ENCODE assay signal across 8 cellular contexts in genomic region chr1:16365146-16365498, GRCh38. TPM values are rescaled to one million over a fixed set of nuclear protein-coding genes. Genes with fewer than 3 reads are reported as not detected.
A peak's percentile ranks its signal among the peaks of the same experiment; 100 is the strongest.
DNase-seq lines count a peak whose midpoint lies in the region; ATAC-seq and TF ChIP-seq lines count a peak whose summit lies in the region.
"Not testable (repeated sequence)": the region's sequence is repeated elsewhere in the genome, so short reads cannot be mapped to it uniquely, and the experiment has no call there.

No MANE protein-coding gene starts in this region.

- H3K4me1 Mint-ChIP-seq in CD4-positive, alpha-beta T cell (ENCODE audit: low read depth): peaks cover 33% of the 10 kb centered on the region
- H3K4me1 Mint-ChIP-seq in activated CD8-positive, alpha-beta T cell treated with anti-CD3 and anti-CD28 coated beads for 36 hours (ENCODE audit: low read depth): peaks cover 25% of the 10 kb centered on the region
- peaks cover 25 to 30% of the 10 kb centered on the region in 2 donors for H3K4me1 Mint-ChIP-seq in natural killer cell treated with Interleukin-12 subunit alpha and Interleukin-12 subunit beta and Interleukin-15 and Interleukin-18, amount 100 ng/mL, for 72 hours (ENCODE audit: low read depth in 2 of 2)

- not testable (repeated sequence) for H3K9me3 Mint-ChIP-seq in CD4-positive, alpha-beta T cell; activated CD8-positive, alpha-beta T cell treated with anti-CD3 and anti-CD28 coated beads for 36 hours; natural killer cell treated with Interleukin-12 subunit alpha and Interleukin-12 subunit beta and Interleukin-15 and Interleukin-18, amount 100 ng/mL, for 72 hours

- POLR2A ChIA-PET in CD4-positive, alpha-beta T cell (lab: Charles Lee): interaction anchor here (0.5 to 3.1 kb wide), 3 partner anchors 13 to 286 kb away, joined by 3 to 37 read pairs (median 8); partner anchors contain the start of genes FBXO42 and NECAP2
- POLR2A ChIA-PET in activated CD8-positive, alpha-beta T cell treated with anti-CD3 and anti-CD28 coated beads for 36 hours (lab: Charles Lee): interaction anchor here (0.8 to 0.9 kb wide), 2 partner anchors 13 to 15 kb away, joined by 3 to 4 read pairs; no protein-coding TSS in a partner anchor

- not testable (repeated sequence) for H3K36me3 ChIP-seq in gastroesophageal sphincter; aorta (ENCODE audit: control insufficient read depth in 1 of 2, insufficient read depth in 2 of 2, low read length in 1 of 2)

- H3K9me3 ChIP-seq in CD4-positive, alpha-beta T cell (ENCODE audit: control insufficient read depth, low read length); gastroesophageal sphincter; aorta (ENCODE audit: control insufficient read depth, low read length): not testable (repeated sequence)

- H3K27ac Mint-ChIP-seq in CD4-positive, alpha-beta T cell: not testable (repeated sequence)
- H3K27ac Mint-ChIP-seq in activated CD8-positive, alpha-beta T cell treated with anti-CD3 and anti-CD28 coated beads for 36 hours: peak overlapping the region; percentile 49
- H3K27ac Mint-ChIP-seq in natural killer cell treated with Interleukin-12 subunit alpha and Interleukin-12 subunit beta and Interleukin-15 and Interleukin-18, amount 100 ng/mL, for 72 hours: peak overlapping the region; percentile 13 to 78

- not testable (repeated sequence) for TF ChIP-seq POLR2A in gastroesophageal sphincter (IDR thresholded peaks at IDR 0.05)

- H3K36me3 Mint-ChIP-seq in CD4-positive, alpha-beta T cell (ENCODE audit: low read depth): peaks cover 15% of the 10 kb centered on the region
- peaks cover 18% of the 10 kb centered on the region for H3K36me3 Mint-ChIP-seq in activated CD8-positive, alpha-beta T cell treated with anti-CD3 and anti-CD28 coated beads for 36 hours (ENCODE audit: low read depth)
- not testable (repeated sequence) for H3K36me3 Mint-ChIP-seq in natural killer cell treated with Interleukin-12 subunit alpha and Interleukin-12 subunit beta and Interleukin-15 and Interleukin-18, amount 100 ng/mL, for 72 hours

- not testable (repeated sequence) for H3K4me3 ChIP-seq in choroid plexus epithelial cell (ENCODE audit: low read depth, low read length); gastroesophageal sphincter; aorta (ENCODE audit: low read length in 2 of 2)

- H3K4me3 Mint-ChIP-seq in CD4-positive, alpha-beta T cell: peak overlapping the region; percentile 12
- not testable (repeated sequence) for H3K4me3 Mint-ChIP-seq in activated CD8-positive, alpha-beta T cell treated with anti-CD3 and anti-CD28 coated beads for 36 hours; natural killer cell treated with Interleukin-12 subunit alpha and Interleukin-12 subunit beta and Interleukin-15 and Interleukin-18, amount 100 ng/mL, for 72 hours

- TF ChIP-seq EP300 in gastroesophageal sphincter (IDR thresholded peaks at IDR 0.05): not testable (repeated sequence)

- not testable (repeated sequence) for ATAC-seq in CD4-positive, alpha-beta T cell (ENCODE audit: poor library complexity); activated CD8-positive, alpha-beta T cell treated with anti-CD3 and anti-CD28 coated beads for 36 hours; natural killer cell treated with Interleukin-12 subunit alpha and Interleukin-12 subunit beta and Interleukin-15 and Interleukin-18, amount 100 ng/mL, for 72 hours
- ATAC-seq in gastroesophageal sphincter (peak; percentile 25), aorta (ENCODE audit: low FRiP score) (peak; percentile 49)

- H3K27me3 Mint-ChIP-seq in CD4-positive, alpha-beta T cell; activated CD8-positive, alpha-beta T cell treated with anti-CD3 and anti-CD28 coated beads for 36 hours; natural killer cell treated with Interleukin-12 subunit alpha and Interleukin-12 subunit beta and Interleukin-15 and Interleukin-18, amount 100 ng/mL, for 72 hours: not testable (repeated sequence)

- not testable (repeated sequence) for DNase-seq in CD4-positive, alpha-beta T cell; activated CD8-positive, alpha-beta T cell treated with anti-CD3 and anti-CD28 coated beads for 36 hours
- DNase-seq in MV-4-11 (lab: John Stamatoyannopoulos, UW): peak; percentile 82
- peak; percentile 57 for DNase-seq in SIG-M5 treated with dmso at 0.1 percent for 504 hours (lab: John Stamatoyannopoulos, UW; ENCODE audit: unreplicated experiment)
- DNase-seq in choroid plexus epithelial cell (ENCODE audit: low read depth): peak; percentile 80
- DNase-seq in natural killer cell treated with Interleukin-12 subunit alpha and Interleukin-12 subunit beta and Interleukin-15 and Interleukin-18, amount 100 ng/mL, for 72 hours (ENCODE audit: low spot score): peak; percentile 22
- DNase-seq in aorta: peak in 1 of 2 donors; percentile 27

- CTCF ChIA-PET in CD4-positive, alpha-beta T cell (lab: Charles Lee): interaction anchor here (2.3 to 5.2 kb wide), 2 partner anchors 12 to 75 kb away, joined by 5 to 51 read pairs; partner anchors contain the start of genes FBXO42 and NECAP2
- CTCF ChIA-PET in activated CD8-positive, alpha-beta T cell treated with anti-CD3 and anti-CD28 coated beads for 36 hours (lab: Charles Lee): interaction anchor here (1.5 to 3.6 kb wide), 4 partner anchors 15 to 286 kb away, joined by 3 to 20 read pairs (median 14); no protein-coding TSS in a partner anchor

- not testable (repeated sequence) for TF ChIP-seq CTCF in CD4-positive, alpha-beta T cell (IDR thresholded peaks at IDR 0.05); activated CD8-positive, alpha-beta T cell treated with anti-CD3 and anti-CD28 coated beads for 36 hours (IDR thresholded peaks at IDR 0.05); choroid plexus epithelial cell (conservative IDR thresholded peaks at IDR 0.05; ENCODE audit: low read depth, low read length); gastroesophageal sphincter (IDR thresholded peaks at IDR 0.05)

- H3K27me3 ChIP-seq in CD4-positive, alpha-beta T cell (ENCODE audit: control insufficient read depth, insufficient read depth, low read length); gastroesophageal sphincter; aorta (ENCODE audit: control insufficient read depth in 1 of 2, insufficient read depth in 2 of 2, low read length in 1 of 2): not testable (repeated sequence)

- intact Hi-C loops in CD4-positive, alpha-beta T cell (cut with DNase I, micrococcal nuclease): loop anchor here (1.0 to 10.0 kb wide), 5 partner anchors 12 to 838 kb away; partner anchors contain the start of genes CPLANE2 (in 1 of the 2), DNAJC16 (in 1 of the 2) and NBPF1 (in 1 of the 2)
- intact Hi-C loops in activated CD8-positive, alpha-beta T cell treated with anti-CD3 and anti-CD28 coated beads for 36 hours (cut with micrococcal nuclease): loop anchor here (10.0 kb wide), 2 partner anchors 120 to 290 kb away; partner anchors contain the start of gene FAM131C
- intact Hi-C loops in aorta (cut with DNase I): loop anchor here in 1 of 2 donors (5.0 kb wide), 1 partner anchor 77 kb away; the partner anchor contains the start of gene NECAP2

- WGBS in gastroesophageal sphincter (ENCODE audit: low coverage in 1 of 2), 2 donors: 50 to 64% methylated on average over 2 to 3 of the region's 3 CpGs
- WGBS in aorta, 2 donors: 4 to 8% methylated on average over 3 of the region's 3 CpGs

- H3K27ac ChIP-seq in CD4-positive, alpha-beta T cell (ENCODE audit: low read depth, low read length): not testable (repeated sequence)
- H3K27ac ChIP-seq in gastroesophageal sphincter: peak overlapping the region in 3 of 4 donors; percentile 63 to 94 (median 74)
- H3K27ac ChIP-seq in aorta (ENCODE audit: low read depth in 1 of 2, low read length in 2 of 2): peak overlapping the region in 1 of 2 donors; percentile 4

- peaks cover 4 to 45% (median 12%) of the 10 kb centered on the region in 3 donors for H3K4me1 ChIP-seq in gastroesophageal sphincter
- not testable (repeated sequence) for H3K4me1 ChIP-seq in aorta (ENCODE audit: control insufficient read depth in 1 of 2, insufficient read depth in 2 of 2, low read length in 2 of 2)

RNA-seq across cellular contexts. Expression of gene SZRD1, which starts 1.9 kb away (rescaled TPM):
- total RNA-seq in CD4-positive, alpha-beta T cell: 100 to 1,000 TPM; 115 to 120 TPM
- total RNA-seq in activated CD8-positive, alpha-beta T cell treated with anti-CD3 and anti-CD28 coated beads for 36 hours: 100 to 1,000 TPM; 175 to 177 TPM
- 100 to 1,000 TPM in 2 of 4 donors, 10 to 100 TPM in 2; 85.8 to 117 (median 99.4) TPM for total RNA-seq in gastroesophageal sphincter
- 100 to 1,000 TPM; 232 to 279 TPM for total RNA-seq in natural killer cell treated with Interleukin-12 subunit alpha and Interleukin-12 subunit beta and Interleukin-15 and Interleukin-18, amount 100 ng/mL, for 72 hours
- total RNA-seq in aorta: 100 to 1,000 TPM; 128 to 172 TPM
- 100 to 1,000 TPM in 1 of 2 donors, 10 to 100 TPM in 1; 87.9 to 109 TPM for polyA plus RNA-seq in aorta

RNA-seq across cellular contexts. Expression of gene FBXO42, which starts 12.8 kb away (rescaled TPM):
- 10 to 100 TPM; 14.3 to 14.9 TPM for total RNA-seq in CD4-positive, alpha-beta T cell
- total RNA-seq in activated CD8-positive, alpha-beta T cell treated with anti-CD3 and anti-CD28 coated beads for 36 hours: 10 to 100 TPM; 19.8 to 21.3 TPM
- 10 to 100 TPM; 26.8 to 33.0 (median 29.7) TPM for total RNA-seq in gastroesophageal sphincter
- total RNA-seq in natural killer cell treated with Interleukin-12 subunit alpha and Interleukin-12 subunit beta and Interleukin-15 and Interleukin-18, amount 100 ng/mL, for 72 hours: 10 to 100 TPM; 27.9 to 34.9 TPM
- total RNA-seq in aorta: 10 to 100 TPM; 32.5 to 33.3 TPM
- polyA plus RNA-seq in aorta: 10 to 100 TPM in 1 of 2 donors, 1 to 10 TPM in 1; 9.4 to 33.2 TPM
